ENCODE assay signal across 8 cellular contexts in genomic region chr6:4134841-4135664, GRCh38. TPM values are rescaled to one million over a fixed set of nuclear protein-coding genes. Genes with fewer than 3 reads are reported as not detected.
DNase-seq lines count a peak whose midpoint lies in the region; ATAC-seq and TF ChIP-seq lines count a peak whose summit lies in the region.

A gene with protein sequence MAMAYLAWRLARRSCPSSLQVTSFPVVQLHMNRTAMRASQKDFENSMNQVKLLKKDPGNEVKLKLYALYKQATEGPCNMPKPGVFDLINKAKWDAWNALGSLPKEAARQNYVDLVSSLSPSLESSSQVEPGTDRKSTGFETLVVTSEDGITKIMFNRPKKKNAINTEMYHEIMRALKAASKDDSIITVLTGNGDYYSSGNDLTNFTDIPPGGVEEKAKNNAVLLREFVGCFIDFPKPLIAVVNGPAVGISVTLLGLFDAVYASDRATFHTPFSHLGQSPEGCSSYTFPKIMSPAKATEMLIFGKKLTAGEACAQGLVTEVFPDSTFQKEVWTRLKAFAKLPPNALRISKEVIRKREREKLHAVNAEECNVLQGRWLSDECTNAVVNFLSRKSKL (minus strand): TSS chr6:4135575. CDS start chr6:4135560, 15 bp downstream.

- H3K4me2 ChIP-seq in parathyroid adenoma (ENCODE audit: low read length): peak within 1 kb of the TSS; percentile 97

- H3K4me1 ChIP-seq in SJCRH30: no peaks in the 10 kb centered on the region; the same call in 1 of the 2 replicates
- peaks cover 7% of the 10 kb centered on the region for H3K4me1 ChIP-seq in parathyroid adenoma
- H3K4me1 ChIP-seq in upper lobe of right lung: peaks cover 7% of the 10 kb centered on the region

- H3K79me2 ChIP-seq in parathyroid adenoma: no peaks in the 10 kb centered on the region

- peak within 1 kb of the TSS; percentile 47 for H3K27ac Mint-ChIP-seq in Calu3 (ENCODE audit: unreplicated experiment)
- peak within 1 kb of the TSS; percentile 88 for H3K27ac Mint-ChIP-seq in activated naive CD8-positive, alpha-beta T cell treated with anti-CD3 and anti-CD28 coated beads for 36 hours

- intact Hi-C loops in Calu3 (cut with micrococcal nuclease; ENCODE audit: unreplicated experiment): no loop called here
- intact Hi-C loops in Right ventricle myocardium superior (cut with DNase I): no loop called here
- intact Hi-C loops in upper lobe of right lung (cut with DNase I): no loop called here

- H3K36me3 ChIP-seq in SJCRH30 (peaks cover 8% of the 10 kb centered on the region), parathyroid adenoma (ENCODE audit: control insufficient read depth, insufficient read depth, low read length) (no peaks in the 10 kb centered on the region), upper lobe of right lung (peaks cover 17% of the 10 kb centered on the region)

- peak within 1 kb of the TSS; percentile 87 for H3K4me3 Mint-ChIP-seq in Calu3 (ENCODE audit: low read depth, unreplicated experiment)
- peak within 1 kb of the TSS; percentile 80 for H3K4me3 Mint-ChIP-seq in activated naive CD8-positive, alpha-beta T cell treated with anti-CD3 and anti-CD28 coated beads for 36 hours

- H3K9ac ChIP-seq in parathyroid adenoma: peak within 1 kb of the TSS; percentile 69

- peak within 1 kb of the TSS; percentile 95 for H2AFZ ChIP-seq in parathyroid adenoma

- no peaks in the 10 kb centered on the region for H3K27me3 Mint-ChIP-seq in Calu3 (ENCODE audit: unreplicated experiment)
- H3K27me3 Mint-ChIP-seq in activated naive CD8-positive, alpha-beta T cell treated with anti-CD3 and anti-CD28 coated beads for 36 hours: no peaks in the 10 kb centered on the region

- peaks cover 11% of the 10 kb centered on the region for H3K4me1 Mint-ChIP-seq in Calu3 (ENCODE audit: low read depth, unreplicated experiment)
- peaks cover 30% of the 10 kb centered on the region for H3K4me1 Mint-ChIP-seq in activated naive CD8-positive, alpha-beta T cell treated with anti-CD3 and anti-CD28 coated beads for 36 hours

- DNase-seq in Calu3 (peak; percentile 54), HT-29 (ENCODE audit: low spot score) (peak; percentile 25), SJCRH30 (peak in 1 of 2 experiments; percentile 68), Right ventricle myocardium superior (peak; percentile 84), upper lobe of right lung (peak; percentile 89)
- DNase-seq in activated naive CD8-positive, alpha-beta T cell treated with anti-CD3 and anti-CD28 coated beads for 36 hours: peak; percentile 62

- H3K9me3 ChIP-seq in SJCRH30 (replicated peaks) (no peaks in the 10 kb centered on the region), parathyroid adenoma (ENCODE audit: control insufficient read depth, low read length) (no peaks in the 10 kb centered on the region), upper lobe of right lung (no peaks in the 10 kb centered on the region)

- ATAC-seq in GM21367 (IDR thresholded peaks at IDR 0.05; ENCODE audit: unreplicated experiment) (peak; percentile 33), Right ventricle myocardium superior (ENCODE audit: poor library complexity) (peak; percentile 82), upper lobe of right lung (peak; percentile 74)

- peaks cover 19% of the 10 kb centered on the region for H3K36me3 Mint-ChIP-seq in Calu3 (ENCODE audit: insufficient read depth, unreplicated experiment)
- H3K36me3 Mint-ChIP-seq in activated naive CD8-positive, alpha-beta T cell treated with anti-CD3 and anti-CD28 coated beads for 36 hours: peaks cover 28% of the 10 kb centered on the region

- TF ChIP-seq CTCF in Calu3 (IDR thresholded peaks at IDR 0.05; ENCODE audit: unreplicated experiment) (no peak), parathyroid adenoma (IDR thresholded peaks at IDR 0.05) (no peak), upper lobe of right lung (IDR thresholded peaks at IDR 0.05) (no peak)

- no TSS peak for BruUV-seq in Calu3 (replicated peaks; lab: Mats Ljungman, UMichigan)

- CTCF ChIA-PET in Calu3 (lab: Charles Lee): interaction anchor here (0.5 to 1.1 kb wide), 5 partner anchors 9 to 310 kb away, joined by 3 to 4 read pairs (median 3); a partner anchor contains a TSS

- H3K27me3 ChIP-seq in SJCRH30 (no peaks in the 10 kb centered on the region), parathyroid adenoma (ENCODE audit: control insufficient read depth, insufficient read depth, low read length) (no peaks in the 10 kb centered on the region), upper lobe of right lung (no peaks in the 10 kb centered on the region)

- no peaks in the 10 kb centered on the region for H3K9me3 Mint-ChIP-seq in Calu3 (ENCODE audit: low read depth, unreplicated experiment)
- H3K9me3 Mint-ChIP-seq in activated naive CD8-positive, alpha-beta T cell treated with anti-CD3 and anti-CD28 coated beads for 36 hours: peaks cover 10% of the 10 kb centered on the region

- H3K27ac ChIP-seq in SJCRH30 (peak within 1 kb of the TSS; percentile 80), parathyroid adenoma (peak within 1 kb of the TSS; percentile 91), upper lobe of right lung (peak within 1 kb of the TSS; percentile 82)

- peak within 1 kb of the TSS; percentile 90 for H3K4me3 ChIP-seq in SJCRH30
- H3K4me3 ChIP-seq in parathyroid adenoma (ENCODE audit: low read depth, low read length): peak within 1 kb of the TSS; percentile 85
- peak within 1 kb of the TSS; percentile 54 for H3K4me3 ChIP-seq in upper lobe of right lung

RNA-seq across cellular contexts. Expression of the gene that starts here (rescaled TPM):
- total RNA-seq in Calu3 (2022) (15.8 and 19.7 TPM in 2 replicates), Right ventricle myocardium superior (151 TPM), upper lobe of right lung (33.9 TPM)
- total RNA-seq in HT-29 (2014; rRNA removed; shearing (Covaris generic)): 0.10 and 2.0 TPM in 2 replicates
- total RNA-seq in SJCRH30 (2014; rRNA removed; shearing (Covaris generic)): 69.4 and 73.5 TPM in 2 replicates
- total RNA-seq in activated naive CD8-positive, alpha-beta T cell treated with anti-CD3 and anti-CD28 coated beads for 36 hours: 10 to 100 TPM; 45.0 to 46.9 TPM
